In the genomic region with DNA sequence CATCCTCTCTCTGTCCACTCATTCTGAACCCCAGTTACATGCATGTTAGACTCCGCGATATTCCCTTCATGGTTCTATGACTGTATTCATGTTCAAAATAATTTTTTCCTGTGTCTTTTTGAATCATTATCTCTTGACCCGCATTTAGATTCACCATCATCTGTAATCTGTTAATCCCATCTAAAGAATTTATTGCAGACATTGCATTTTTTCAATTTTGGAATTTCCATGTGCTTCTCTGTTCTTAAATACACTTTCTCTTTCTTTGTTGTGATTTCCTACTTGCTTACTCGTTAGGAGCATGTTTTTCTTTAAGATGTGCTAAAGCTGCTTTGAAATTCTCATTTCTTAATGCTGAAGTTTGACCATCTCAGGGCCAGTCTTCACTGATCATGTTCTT, we compare ENCODE assay signal across 19 cellular contexts.
"Had no signal": no experiment of that assay in that cellular context is flagged by ENCODE, and none has a peak within 500 bp of the region (broad histone marks: within the 10 kb centered on the region; RNA-seq: fewer than 3 reads in every experiment).

No MANE protein-coding gene starts in this region.

- H3K27me3 Mint-ChIP-seq: naive B cell, type B pancreatic cell had no signal

- ATAC-seq: gastroesophageal sphincter, left cardiac atrium, lower lobe of right lung had no signal

- H3K4me3 ChIP-seq: esophagus muscularis mucosa, gastroesophageal sphincter, left ventricle myocardium inferior, lower lobe of right lung, suprapubic skin, thyroid gland had no signal

- H3K9me3 Mint-ChIP-seq: naive B cell had no signal

- H3K4me1 Mint-ChIP-seq: naive B cell had no signal

- H3K4me1 ChIP-seq: esophagus muscularis mucosa, gastroesophageal sphincter, lower lobe of right lung, suprapubic skin, thyroid gland had no signal

- H3K27ac Mint-ChIP-seq: naive B cell, type B pancreatic cell had no signal

- H3K27me3 ChIP-seq: esophagus muscularis mucosa, gastroesophageal sphincter, suprapubic skin, thyroid gland had no signal

- H3K27ac ChIP-seq: epithelial cell of prostate, esophagus muscularis mucosa, gastroesophageal sphincter, left ventricle myocardium inferior, lower lobe of right lung, suprapubic skin, thyroid gland had no signal

- H3K9me3 ChIP-seq: esophagus muscularis mucosa, gastroesophageal sphincter, left ventricle myocardium inferior, lower lobe of right lung, suprapubic skin, thyroid gland had no signal

- FAIRE-seq: small intestine, urothelium cell line had no signal

- H3K4me3 Mint-ChIP-seq: naive B cell, type B pancreatic cell had no signal

- H3K36me3 ChIP-seq: thyroid gland had no signal

- DNase-seq: effector memory CD4-positive, alpha-beta T cell; glutamatergic neuron; kidney; left cardiac atrium; left ventricle myocardium inferior; lower lobe of right lung; mesendoderm; naive B cell; posterior cingulate gyrus; small intestine; stimulated activated CD4-positive, alpha-beta T cell treated with anti-CD3 and anti-CD28 coated beads, Interleukin-12 subunit alpha, Interleukin-12 subunit beta, amount 100 ng/mL, for 4 hours; stimulated activated naive CD8-positive, alpha-beta T cell treated with anti-CD3 and anti-CD28 coated beads, Interleukin-15, Interleukin-2, amounts not matched to agents 100 U/mL and 50 U/mL, for 24 hours; thyroid gland had no signal
